In genomic region chr4:9577869-9578268, GRCh38 we compare ENCODE assay signal across 8 cellular contexts.
DNase-seq lines count a peak whose midpoint lies in the region; ATAC-seq, FAIRE-seq and TF ChIP-seq lines count a peak whose summit lies in the region.
"Not testable (repeated sequence)": the region's sequence is repeated elsewhere in the genome, so short reads cannot be mapped to it uniquely, and the experiment has no call there.

No MANE protein-coding gene starts in this region.

- CTCF ChIA-PET in OCI-LY7 (lab: Charles Lee; ENCODE audit: unreplicated experiment); K562 (lab: Yijun Ruan, JAX; ENCODE audit: low intra/inter-chr PET ratio): not testable (repeated sequence)

- DNase-seq in DMS53 (lab: John Stamatoyannopoulos, UW), result peak; percentile 6
- DNase-seq in KBM-7, result peak; percentile 6
- peak; percentile 0 for DNase-seq in OCI-LY7 (ENCODE audit: low spot score)
- peak; percentile 14 for DNase-seq in activated CD4-positive, alpha-beta T cell treated with anti-CD3 and anti-CD28 coated beads for 48 hours
- peak in 1 of 4 experiments; percentile 3 for DNase-seq in K562 (ENCODE audit: extremely low read depth in 1 of 4, low spot score in 3 of 4)
- DNase-seq in iPS DF 19.7 (ENCODE audit: low read depth, low spot score), result peak; percentile 9
- DNase-seq in stimulated activated CD8-positive, alpha-beta memory T cell treated with anti-CD3 and anti-CD28 coated beads, Interleukin-4, amount 100 ng/mL, for 48 hours, result peak; percentile 33

- not testable (repeated sequence) for H4K20me1 ChIP-seq in OCI-LY7 (ENCODE audit: insufficient read depth, low read length); K562 (replicated peaks; ENCODE audit: control insufficient read depth, insufficient read depth, low read length)

- not testable (repeated sequence) for H3K4me2 ChIP-seq in OCI-LY7 (ENCODE audit: low read length); K562 (ENCODE audit: insufficient read depth, low read length)

- not testable (repeated sequence) for H3K27me3 ChIP-seq in K562 (ENCODE audit: control insufficient read depth in 2 of 2, insufficient read depth in 2 of 2, low read length in 2 of 2)

- H3K79me2 ChIP-seq in OCI-LY7 (ENCODE audit: insufficient read depth, low read depth, low read length); K562 (ENCODE audit: control insufficient read depth, insufficient read depth, low read length): not testable (repeated sequence)

- intact Hi-C loops in OCI-LY7 (cut with micrococcal nuclease; ENCODE audit: unreplicated experiment); K562 (cut with micrococcal nuclease): not testable (repeated sequence)

- H3K9me3 ChIP-seq in OCI-LY7 (ENCODE audit: low read length); K562 (replicated peaks; ENCODE audit: control insufficient read depth, insufficient read depth, low read depth, low read length): not testable (repeated sequence)

- TF ChIP-seq POLR2A in K562 (conservative IDR thresholded peaks at IDR 0.05), result not testable (repeated sequence)

- not testable (repeated sequence) for ATAC-seq in K562

- H3K9ac ChIP-seq in K562 (ENCODE audit: insufficient read depth in 1 of 2, low read depth in 2 of 2, low read length in 2 of 2), result not testable (repeated sequence)

- not testable (repeated sequence) for H3K9me2 ChIP-seq in OCI-LY7 (ENCODE audit: insufficient read depth, low read length)

- not testable (repeated sequence) for FAIRE-seq in K562 (lab: Jason Lieb, UNC)

- TF ChIP-seq CTCF in GM12873 (IDR thresholded peaks at IDR 0.05; ENCODE audit: insufficient read depth, low read depth, low read length, missing control alignments) (peak; percentile 50), OCI-LY7 (conservative IDR thresholded peaks at IDR 0.05; ENCODE audit: low read length) (peak; percentile 61), K562 (IDR thresholded peaks at IDR 0.05 in 2 of 3, conservative IDR thresholded peaks at IDR 0.05 in 1 of 3; ENCODE audit: insufficient read depth in 2 of 3, low read depth in 1 of 3, low read length in 3 of 3) (peak in 2 of 3 experiments; percentile 28 to 52; a peak in 4 of 6 replicates)

- BruUV-seq in OCI-LY7 (replicated peaks; lab: Mats Ljungman, UMichigan); K562 (replicated peaks; lab: Mats Ljungman, UMichigan): not testable (repeated sequence)

- POLR2A ChIA-PET in OCI-LY7 (lab: Charles Lee); K562 (lab: Yijun Ruan, JAX): not testable (repeated sequence)

- not testable (repeated sequence) for TF ChIP-seq EP300 in K562 (IDR thresholded peaks at IDR 0.05; ENCODE audit: low read length)

- WGBS in K562 (ENCODE audit: insufficient coverage, low coverage, missing lambda C conversion rate), result 0% methylated on average over 3 of the region's 3 CpGs

- in situ Hi-C loops in KBM-7 (cut with MboI; ENCODE audit: low pct_unique_long_range_greater_than_20kb, low sequenced_read_pairs); K562 (cut with MboI): not testable (repeated sequence)

- TF ChIP-seq RAD21 in K562 (CRISPR knock-in tag; conservative IDR thresholded peaks at IDR 0.05 in 1 of 2, IDR thresholded peaks at IDR 0.05 in 1 of 2), result not testable (repeated sequence)

- H3K9me1 ChIP-seq in K562 (ENCODE audit: control insufficient read depth, insufficient read depth, low read length), result not testable (repeated sequence)

- not testable (repeated sequence) for H3K36me3 ChIP-seq in OCI-LY7 (ENCODE audit: insufficient read depth, low read length); K562 (ENCODE audit: control insufficient read depth, insufficient read depth, low read length)

- H3K4me1 ChIP-seq in OCI-LY7 (ENCODE audit: insufficient read depth, low read length, poor library complexity, severe bottlenecking); K562 (replicated peaks in 1 of 2; ENCODE audit: control insufficient read depth in 2 of 2, insufficient read depth in 2 of 2, low read length in 2 of 2): not testable (repeated sequence)

- not testable (repeated sequence) for H3K27ac ChIP-seq in OCI-LY7 (ENCODE audit: low read depth, low read length, poor library complexity, severe bottlenecking); K562 (ENCODE audit: extremely low read depth, low read depth, low read length)

- H2AFZ ChIP-seq in OCI-LY7 (ENCODE audit: low read length); K562 (ENCODE audit: low read depth, low read length): not testable (repeated sequence)

- H3K4me3 ChIP-seq in OCI-LY7 (ENCODE audit: low read depth, low read length, poor library complexity, severe bottlenecking); K562: not testable (repeated sequence)
